16 cellular contexts compared by ENCODE assay signal in the genomic region with DNA sequence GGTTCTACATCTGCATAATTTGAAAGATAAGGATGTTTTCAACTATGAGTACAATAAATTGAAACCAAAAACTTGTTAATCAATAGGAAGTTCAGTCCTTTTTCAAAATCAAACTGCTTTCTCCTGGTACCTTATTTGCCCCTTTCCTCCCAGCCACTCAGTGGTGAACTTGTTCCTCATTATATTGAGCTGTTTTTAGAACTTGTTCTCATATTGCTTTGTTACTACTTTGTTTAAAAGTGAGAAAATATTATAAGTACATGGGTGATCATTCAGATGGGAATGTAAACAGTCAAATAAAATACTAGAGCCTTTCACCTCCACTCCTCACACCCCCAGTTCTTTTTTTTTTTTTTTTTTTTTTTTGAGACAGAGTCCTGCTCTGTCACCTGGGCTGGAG. TPM values are rescaled to one million over a fixed set of nuclear protein-coding genes. Genes with fewer than 3 reads are reported as not detected.
DNase-seq lines count a peak whose midpoint lies in the region; ATAC-seq and TF ChIP-seq lines count a peak whose summit lies in the region.
"Had no signal": no experiment of that assay in that cellular context is flagged by ENCODE, and none has a peak within 500 bp of the region (broad histone marks: within the 10 kb centered on the region; RNA-seq: fewer than 3 reads in every experiment).

No MANE protein-coding gene starts in this region.

- H3K36me3 ChIP-seq in HEK293 (ENCODE audit: control insufficient read depth in 2 of 2, insufficient read depth in 1 of 2, low read length in 2 of 2) (peaks cover 0 to 6% of the 10 kb centered on the region in 2 experiments; a peak in 1 of 3 replicates), body of pancreas (replicated peaks in 1 of 2; ENCODE audit: insufficient read depth in 1 of 2, low read depth in 2 of 2) (no peaks in the 10 kb centered on the region)

- H3K4me1 ChIP-seq in HEK293 (ENCODE audit: control insufficient read depth, insufficient read depth, low read length), result peaks cover 9% of the 10 kb centered on the region; the same call in 1 of the 2 replicates
- peaks cover 23% of the 10 kb centered on the region for H3K4me1 ChIP-seq in body of pancreas

- no peaks in the 10 kb centered on the region for H3K9me3 Mint-ChIP-seq in central memory CD8-positive, alpha-beta T cell
- peaks cover 4% of the 10 kb centered on the region for H3K9me3 Mint-ChIP-seq in nephron progenitor cell
- H3K9me3 Mint-ChIP-seq in stimulated activated effector memory CD8-positive, alpha-beta T cell treated with anti-CD3 and anti-CD28 coated beads, Interleukin-12 subunit alpha, Interleukin-12 subunit beta, amount 100 ng/mL, for 72 hours, result no peaks in the 10 kb centered on the region
- H3K9me3 Mint-ChIP-seq: CD4-positive, alpha-beta memory T cell; HFFc6 had no signal

- no peaks in the 10 kb centered on the region for H3K27me3 Mint-ChIP-seq in central memory CD8-positive, alpha-beta T cell
- peaks cover 2% of the 10 kb centered on the region for H3K27me3 Mint-ChIP-seq in nephron progenitor cell (ENCODE audit: low read depth, poor library complexity)
- H3K27me3 Mint-ChIP-seq: B cell; CD4-positive, alpha-beta memory T cell had no signal

- no peak for TF ChIP-seq CTCF in HEK293 (tag by site-specific recombination; IDR thresholded peaks at IDR 0.05)
- TF ChIP-seq CTCF in nephron progenitor cell (IDR thresholded peaks at IDR 0.05), result no peak
- TF ChIP-seq CTCF in body of pancreas (IDR thresholded peaks at IDR 0.05), result no peak

- H3K4me1 Mint-ChIP-seq in central memory CD8-positive, alpha-beta T cell, result peaks cover 60% of the 10 kb centered on the region
- H3K4me1 Mint-ChIP-seq in nephron progenitor cell, result peaks cover 35% of the 10 kb centered on the region
- H3K4me1 Mint-ChIP-seq in stimulated activated effector memory CD8-positive, alpha-beta T cell treated with anti-CD3 and anti-CD28 coated beads, Interleukin-12 subunit alpha, Interleukin-12 subunit beta, amount 100 ng/mL, for 72 hours, result peaks cover 52% of the 10 kb centered on the region

- intact Hi-C loops in body of pancreas (cut with DNase I), result no loop called here

- H3K36me3 Mint-ChIP-seq in central memory CD8-positive, alpha-beta T cell (ENCODE audit: insufficient read depth), result peaks cover 10% of the 10 kb centered on the region
- peaks cover 29% of the 10 kb centered on the region for H3K36me3 Mint-ChIP-seq in nephron progenitor cell (ENCODE audit: low read depth)
- peaks cover 24% of the 10 kb centered on the region for H3K36me3 Mint-ChIP-seq in stimulated activated effector memory CD8-positive, alpha-beta T cell treated with anti-CD3 and anti-CD28 coated beads, Interleukin-12 subunit alpha, Interleukin-12 subunit beta, amount 100 ng/mL, for 72 hours

- no peak overlapping the region for H3K4me3 ChIP-seq in HEK293 (ENCODE audit: low read depth, low read length)
- no peak overlapping the region for H3K4me3 ChIP-seq in body of pancreas
- H3K4me3 ChIP-seq: HAP-1 had no signal

- H3K27ac Mint-ChIP-seq in central memory CD8-positive, alpha-beta T cell (ENCODE audit: low read depth), result peak overlapping the region; percentile 22
- H3K27ac Mint-ChIP-seq in nephron progenitor cell, result peak overlapping the region; percentile 67
- H3K27ac Mint-ChIP-seq in stimulated activated effector memory CD8-positive, alpha-beta T cell treated with anti-CD3 and anti-CD28 coated beads, Interleukin-12 subunit alpha, Interleukin-12 subunit beta, amount 100 ng/mL, for 72 hours, result peak overlapping the region; percentile 29
- H3K27ac Mint-ChIP-seq: B cell, HFFc6 had no signal

- H3K9me3 ChIP-seq in HEK293 (ENCODE audit: control insufficient read depth, insufficient read depth, low read depth, low read length), result no peaks in the 10 kb centered on the region
- H3K9me3 ChIP-seq in body of pancreas, result no peaks in the 10 kb centered on the region
- H3K9me3 ChIP-seq: HAP-1 had no signal

- POLR2A ChIA-PET in HEK293 (lab: Yijun Ruan, JAX), result no interaction called here

- H3K27me3 ChIP-seq in body of pancreas, result no peaks in the 10 kb centered on the region

- no peak overlapping the region for H3K27ac ChIP-seq in HEK293 (ENCODE audit: extremely low read depth, low read depth, low read length)
- H3K27ac ChIP-seq in body of pancreas, result no peak overlapping the region
- H3K27ac ChIP-seq: HL-60 had no signal

- ATAC-seq in central memory CD8-positive, alpha-beta T cell (replicated peaks; ENCODE audit: extremely low read depth, poor library complexity, severe bottlenecking), result no peak
- no peak for ATAC-seq in stimulated activated effector memory CD8-positive, alpha-beta T cell treated with anti-CD3 and anti-CD28 coated beads, Interleukin-12 subunit alpha, Interleukin-12 subunit beta, amount 100 ng/mL, for 72 hours
- ATAC-seq in body of pancreas, result no peak
- no peak for ATAC-seq in HG03442 (IDR thresholded peaks at IDR 0.05; ENCODE audit: unreplicated experiment)

- DNase-seq in central memory CD8-positive, alpha-beta T cell (ENCODE audit: low spot score in 2 of 2), result no peak
- DNase-seq in nephron progenitor cell (no peak), DMS 273 treated with DMSO at 0.1 percent for 48 hours (lab: John Stamatoyannopoulos, UW) (no peak), body of pancreas (no peak)
- DNase-seq in stimulated activated effector memory CD8-positive, alpha-beta T cell treated with anti-CD3 and anti-CD28 coated beads, Interleukin-12 subunit alpha, Interleukin-12 subunit beta, amount 100 ng/mL, for 72 hours (ENCODE audit: low spot score in 2 of 2), result no peak
- DNase-seq: ACHN; C1 segment of cervical spinal cord; CD4-positive, alpha-beta memory T cell; DMS153; GF-D8; HFFc6 had no signal

- no peak for TF ChIP-seq POLR2A in body of pancreas (IDR thresholded peaks at IDR 0.05)

- H3K4me3 Mint-ChIP-seq in central memory CD8-positive, alpha-beta T cell, result no peak overlapping the region
- no peak overlapping the region for H3K4me3 Mint-ChIP-seq in nephron progenitor cell
- H3K4me3 Mint-ChIP-seq in stimulated activated effector memory CD8-positive, alpha-beta T cell treated with anti-CD3 and anti-CD28 coated beads, Interleukin-12 subunit alpha, Interleukin-12 subunit beta, amount 100 ng/mL, for 72 hours, result no peak overlapping the region
- H3K4me3 Mint-ChIP-seq: B cell, HFFc6 had no signal

- CTCF ChIA-PET in HEK293 (lab: Yijun Ruan, JAX), result no interaction called here

TF ChIP-seq in HEK293, 187 proteins besides CTCF, POLR2A, EP300 and RAD21:
- TF ChIP-seq OSR2 (tag by site-specific recombination; IDR thresholded peaks at IDR 0.05), result no peak
- TF ChIP-seq, protein P1, sequence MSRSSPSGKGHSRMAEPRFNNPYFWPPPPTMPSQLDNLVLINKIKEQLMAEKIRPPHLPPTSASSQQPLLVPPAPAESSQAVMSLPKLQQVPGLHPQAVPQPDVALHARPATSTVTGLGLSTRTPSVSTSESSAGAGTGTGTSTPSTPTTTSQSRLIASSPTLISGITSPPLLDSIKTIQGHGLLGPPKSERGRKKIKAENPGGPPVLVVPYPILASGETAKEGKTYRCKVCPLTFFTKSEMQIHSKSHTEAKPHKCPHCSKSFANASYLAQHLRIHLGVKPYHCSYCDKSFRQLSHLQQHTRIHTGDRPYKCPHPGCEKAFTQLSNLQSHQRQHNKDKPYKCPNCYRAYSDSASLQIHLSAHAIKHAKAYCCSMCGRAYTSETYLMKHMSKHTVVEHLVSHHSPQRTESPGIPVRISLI (tag by site-specific recombination; IDR thresholded peaks at IDR 0.05), result peak; percentile 28; the same call in 1 of the 2 replicates
TF ChIP-seq in HEK293: peak in this region for 1.

RNA-seq across cellular contexts. Expression of a gene that starts 17.2 kb away (rescaled TPM):
- 10 to 100 TPM; 35.8 to 35.9 TPM for total RNA-seq in body of pancreas
